Comparison of ENCODE assay signal across 23 cellular contexts in the genomic region with DNA sequence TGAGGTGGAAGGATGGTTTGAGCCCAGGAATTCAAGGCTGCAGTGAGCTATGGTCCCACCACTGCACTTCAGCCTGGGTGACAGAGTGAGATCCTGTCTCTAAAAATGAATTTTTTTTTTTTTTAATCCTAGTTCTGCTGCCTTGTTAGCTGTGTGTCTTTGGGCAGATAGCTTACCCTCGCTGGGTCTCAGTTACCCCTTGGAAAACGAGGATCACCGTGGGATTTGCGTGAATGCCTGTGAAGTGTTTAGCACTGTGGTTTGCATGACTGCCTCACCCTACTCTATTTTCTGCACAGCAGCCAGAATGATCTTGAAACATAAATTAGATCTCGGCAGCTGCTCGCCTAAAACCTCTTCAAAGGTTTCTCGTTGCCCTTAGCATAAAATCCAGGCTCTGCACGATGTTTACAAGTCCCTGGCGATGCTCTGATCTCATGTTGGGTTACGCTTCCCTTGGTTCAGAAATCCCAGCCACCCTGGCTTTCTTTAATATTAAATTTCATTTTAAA.
"Had no signal": no experiment of that assay in that cellular context is flagged by ENCODE, and none has a peak within 500 bp of the region (broad histone marks: within the 10 kb centered on the region; RNA-seq: fewer than 3 reads in every experiment).

No MANE protein-coding gene starts in this region.

- H3K4me3 ChIP-seq: cardiac muscle cell had no signal

- H3K9me3 Mint-ChIP-seq: activated B cell treated with CpG ODN at 0.5 μM for 24 hours; activated CD4-positive, alpha-beta T cell treated with anti-CD3 and anti-CD28 coated beads, Interleukin-2, amount 10 ng/mL, durations not matched to agents 24 days and 14 days; activated naive CD4-positive, alpha-beta T cell treated with anti-CD3 and anti-CD28 coated beads for 36 hours; activated T-cell treated with anti-CD3 and anti-CD28 coated beads, Interleukin-2, amount 50 U/mL, for 4 hours had no signal

- H3K36me3 ChIP-seq: brain microvascular endothelial cell, cardiac muscle cell had no signal

- H3K27me3 Mint-ChIP-seq: activated B cell treated with CpG ODN at 0.5 μM for 24 hours; activated naive CD8-positive, alpha-beta T cell had no signal

- H3K27me3 ChIP-seq: brain microvascular endothelial cell, cardiac muscle cell had no signal

- H3K27ac Mint-ChIP-seq: activated B cell treated with CpG ODN at 0.5 μM for 24 hours; activated CD4-positive, alpha-beta T cell treated with anti-CD3 and anti-CD28 coated beads, Interleukin-2, amount 10 ng/mL, durations not matched to agents 24 days and 14 days; activated CD8-positive, alpha-beta memory T cell treated with anti-CD3 and anti-CD28 coated beads, Interleukin-2, amount 10 ng/mL, durations not matched to agents 7 days and 5 days; activated naive CD4-positive, alpha-beta T cell treated with anti-CD3 and anti-CD28 coated beads for 36 hours; activated naive CD8-positive, alpha-beta T cell; T-helper 17 cell had no signal

- H3K27ac ChIP-seq: brain microvascular endothelial cell, cardiac muscle cell had no signal

- H3K36me3 Mint-ChIP-seq: activated CD8-positive, alpha-beta memory T cell treated with anti-CD3 and anti-CD28 coated beads, Interleukin-2, amount 10 ng/mL, durations not matched to agents 7 days and 5 days; activated naive CD8-positive, alpha-beta T cell had no signal

- H3K4me3 Mint-ChIP-seq: activated B cell treated with CpG ODN at 0.5 μM for 24 hours; activated CD4-positive, alpha-beta T cell treated with anti-CD3 and anti-CD28 coated beads, Interleukin-2, amount 10 ng/mL, durations not matched to agents 24 days and 14 days; activated CD8-positive, alpha-beta memory T cell treated with anti-CD3 and anti-CD28 coated beads, Interleukin-2, amount 10 ng/mL, durations not matched to agents 7 days and 5 days; activated naive CD4-positive, alpha-beta T cell treated with anti-CD3 and anti-CD28 coated beads for 36 hours; activated naive CD8-positive, alpha-beta T cell; activated T-cell treated with anti-CD3 and anti-CD28 coated beads, Interleukin-2, amount 50 U/mL, for 4 hours; T-helper 17 cell had no signal

- DNase-seq: activated B cell treated with CpG ODN at 0.5 μM for 24 hours; activated CD4-positive, alpha-beta T cell treated with anti-CD3 and anti-CD28 coated beads for 1 hour; activated CD4-positive, alpha-beta T cell treated with anti-CD3 and anti-CD28 coated beads, Interleukin-2, amount 10 ng/mL, durations not matched to agents 24 days and 14 days; activated CD4-positive, alpha-beta T cell treated with anti-CD3 and anti-CD28 coated beads, Interleukin-2, amount 50 U/mL, for 48 hours; activated CD8-positive, alpha-beta memory T cell treated with anti-CD3 and anti-CD28 coated beads, Interleukin-2, amount 10 ng/mL, durations not matched to agents 7 days and 5 days; activated effector memory CD4-positive, alpha-beta T cell treated with anti-CD3 and anti-CD28 coated beads, Interleukin-2, amount 50 U/mL, for 16 hours; activated naive CD4-positive, alpha-beta T cell treated with anti-CD3 and anti-CD28 coated beads for 36 hours; activated T-cell treated with anti-CD3 and anti-CD28 coated beads, Interleukin-2, amount 50 U/mL, for 4 hours; brain microvascular endothelial cell; Karpas-422; MM.1S; NCI-H1105; NCI-H1436; NCI-H1694 treated with DMSO at 0.1 percent for 48 hours; NCI-H2081 treated with DMSO at 0.1 percent for 48 hours; NCI-H2171 treated with DMSO at 0.1 percent for 48 hours; NCI-H226; NCI-H748 treated with DMSO at 0.1 percent for 48 hours; SIG-M5; T-helper 17 cell; T-helper 9 cell had no signal
